21 cellular contexts compared by ENCODE assay signal in the genomic region with DNA sequence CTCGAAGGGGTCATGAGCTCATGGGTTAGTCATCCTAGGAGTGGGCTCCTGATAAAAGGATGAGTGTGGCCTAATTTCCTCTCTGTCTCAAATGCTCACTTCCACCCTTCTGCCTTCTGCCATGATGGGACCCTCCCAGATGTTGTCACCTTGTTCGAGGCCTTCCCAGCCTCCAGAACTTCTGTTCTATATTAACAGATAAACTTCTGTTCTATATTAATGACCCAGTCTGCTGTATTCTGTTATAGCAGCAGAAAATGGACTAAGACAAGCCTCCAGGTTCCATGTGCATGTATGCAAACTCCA.
A peak's percentile ranks its signal among the peaks of the same experiment; 100 is the strongest.
DNase-seq lines count a peak whose midpoint lies in the region; ATAC-seq, FAIRE-seq and TF ChIP-seq lines count a peak whose summit lies in the region.
"Had no signal": no experiment of that assay in that cellular context is flagged by ENCODE, and none has a peak within 500 bp of the region (broad histone marks: within the 10 kb centered on the region; RNA-seq: fewer than 3 reads in every experiment).

No MANE protein-coding gene starts in this region.

- no peak for ATAC-seq in GM21825 (IDR thresholded peaks at IDR 0.05; ENCODE audit: unreplicated experiment)
- ATAC-seq: A549; CD8-positive, alpha-beta T cell had no signal

- no peaks in the 10 kb centered on the region for H4K20me1 ChIP-seq in BLaER1

- peaks cover 68% of the 10 kb centered on the region for H3K4me1 ChIP-seq in BLaER1
- no peaks in the 10 kb centered on the region for H3K4me1 ChIP-seq in HEK293 (ENCODE audit: control insufficient read depth, insufficient read depth, low read length)
- H3K4me1 ChIP-seq in kidney (ENCODE audit: control insufficient read depth in 1 of 2, insufficient read depth in 1 of 2, low read depth in 1 of 2, low read length in 2 of 2) = no peaks in the 10 kb centered on the region
- H3K4me1 ChIP-seq in spleen = no peaks in the 10 kb centered on the region
- H3K4me1 ChIP-seq: A549, Caco-2 had no signal

- POLR2A ChIA-PET in HEK293 (lab: Yijun Ruan, JAX) = no interaction called here

- intact Hi-C loops in kidney (cut with DNase I) (no loop called here), spleen (cut with DNase I; ENCODE audit: low total_unique reads) (no loop called here)

- DNase-seq in kidney (peak; percentile 2), spleen (peak; percentile 7), iPS-NIHi11 (ENCODE audit: low spot score) (no peak), DMS 273 (lab: John Stamatoyannopoulos, UW; ENCODE audit: unreplicated experiment) (no peak)
- DNase-seq in activated CD4-positive, alpha-beta T cell treated with anti-CD3 and anti-CD28 coated beads for 4 hours = no peak
- DNase-seq: AML-193; Caco-2; Calu3; CD4-positive, alpha-beta T cell; CD8-positive, alpha-beta T cell; GF-D8 had no signal

- CTCF ChIA-PET in HEK293 (lab: Yijun Ruan, JAX) = no interaction called here

- no peak for TF ChIP-seq POLR2A in spleen (IDR thresholded peaks at IDR 0.05)

- TF ChIP-seq CTCF in HEK293 (tag by site-specific recombination; IDR thresholded peaks at IDR 0.05) (no peak), kidney (IDR thresholded peaks at IDR 0.05; ENCODE audit: borderline replicate concordance, extremely low read depth, insufficient read depth) (no peak), spleen (IDR thresholded peaks at IDR 0.05 in 8 of 11, conservative IDR thresholded peaks at IDR 0.05 in 3 of 11) (no peak)

- H3K27me3 ChIP-seq in BLaER1 = no peaks in the 10 kb centered on the region
- H3K27me3 ChIP-seq in spleen (replicated peaks in 1 of 7) = peaks cover 0 to 10% (median 0%) of the 10 kb centered on the region in 7 donors

- no peaks in the 10 kb centered on the region for H3K36me3 ChIP-seq in BLaER1
- no peaks in the 10 kb centered on the region for H3K36me3 ChIP-seq in HEK293 (ENCODE audit: control insufficient read depth in 2 of 2, insufficient read depth in 1 of 2, low read length in 2 of 2)
- no peaks in the 10 kb centered on the region for H3K36me3 ChIP-seq in kidney (ENCODE audit: control insufficient read depth in 1 of 2, insufficient read depth in 2 of 2, low read length in 2 of 2)
- H3K36me3 ChIP-seq in spleen = no peaks in the 10 kb centered on the region

- H3K9me3 ChIP-seq in BLaER1 = no peaks in the 10 kb centered on the region
- no peaks in the 10 kb centered on the region for H3K9me3 ChIP-seq in HEK293 (ENCODE audit: control insufficient read depth, insufficient read depth, low read depth, low read length)
- H3K9me3 ChIP-seq in kidney (ENCODE audit: control insufficient read depth in 1 of 2, low read length in 2 of 2) = no peaks in the 10 kb centered on the region
- no peaks in the 10 kb centered on the region for H3K9me3 ChIP-seq in spleen
- H3K9me3 ChIP-seq: A549, Caco-2 had no signal

- WGBS in spleen, 5 donors = 57 to 83% (median 74%) methylated on average over 2 of the region's 2 CpGs

- H3K4me3 ChIP-seq in BLaER1 (no peak overlapping the region), HEK293 (ENCODE audit: low read depth, low read length) (no peak overlapping the region), kidney (ENCODE audit: low read length in 2 of 2) (no peak overlapping the region), spleen (no peak overlapping the region)
- H3K4me3 ChIP-seq: A549 had no signal

- no peak for FAIRE-seq in kidney (lab: Jason Lieb, UNC)
- FAIRE-seq: A549, D721Med, G401.6, GM12891, GM19239 had no signal

- peak overlapping the region; percentile 77 for H3K4me2 ChIP-seq in BLaER1
- H3K4me2 ChIP-seq: A549 had no signal

- H3K9ac ChIP-seq in BLaER1 = no peak overlapping the region
- H3K9ac ChIP-seq in kidney (ENCODE audit: low read length in 2 of 2) = no peak overlapping the region

- no peak overlapping the region for H3K27ac ChIP-seq in BLaER1
- no peak overlapping the region for H3K27ac ChIP-seq in HEK293 (ENCODE audit: extremely low read depth, low read depth, low read length)
- no peak overlapping the region for H3K27ac ChIP-seq in kidney (ENCODE audit: low read depth in 2 of 2, low read length in 2 of 2)
- H3K27ac ChIP-seq in spleen = no peak overlapping the region
- H3K27ac ChIP-seq: 22Rv1, A549, C4-2B had no signal

TF ChIP-seq in HEK293, 187 proteins besides CTCF, POLR2A, EP300 and RAD21:
- TF ChIP-seq ZNF777 (tag by site-specific recombination; IDR thresholded peaks at IDR 0.05; ENCODE audit: borderline replicate concordance) (no peak), ZNF394 (tag by site-specific recombination; IDR thresholded peaks at IDR 0.05; ENCODE audit: borderline replicate concordance) (0 out of 2 replicates have a peak, but pooled peaks have one; percentile 30), MZF1 (tag by site-specific recombination; IDR thresholded peaks at IDR 0.05; ENCODE audit: borderline replicate concordance) (no peak), ZBTB6 (tag by site-specific recombination; IDR thresholded peaks at IDR 0.05) (no peak), ZNF266 (tag by site-specific recombination; IDR thresholded peaks at IDR 0.05; ENCODE audit: low read depth) (no peak), ZNF214 (tag by site-specific recombination; IDR thresholded peaks at IDR 0.05; ENCODE audit: borderline replicate concordance) (no peak), REPIN1 (tag by site-specific recombination; IDR thresholded peaks at IDR 0.05; ENCODE audit: low read depth) (no peak), ZNF629 (tag by site-specific recombination; IDR thresholded peaks at IDR 0.05) (0 out of 2 replicates have a peak, but pooled peaks have one; percentile 5), PRDM1 (tag by site-specific recombination; IDR thresholded peaks at IDR 0.05) (no peak), ZNF354C (tag by site-specific recombination; IDR thresholded peaks at IDR 0.05; ENCODE audit: borderline replicate concordance, low read depth) (no peak), ZNF341 (tag by site-specific recombination; IDR thresholded peaks at IDR 0.05; ENCODE audit: low read depth) (no peak), ZNF660 (tag by site-specific recombination; IDR thresholded peaks at IDR 0.05) (no peak), BCL11B (tag by site-specific recombination; IDR thresholded peaks at IDR 0.05; ENCODE audit: low read depth) (no peak), ZNF175 (tag by site-specific recombination; IDR thresholded peaks at IDR 0.05) (no peak), ZNF558 (tag by site-specific recombination; IDR thresholded peaks at IDR 0.05) (no peak), ZBTB20 (tag by site-specific recombination; IDR thresholded peaks at IDR 0.05) (no peak), ZNF311 (tag by site-specific recombination; IDR thresholded peaks at IDR 0.05; ENCODE audit: borderline replicate concordance) (no peak), ZNF433 (tag by site-specific recombination; IDR thresholded peaks at IDR 0.05; ENCODE audit: low read depth) (no peak), ZNF623 (tag by site-specific recombination; IDR thresholded peaks at IDR 0.05) (0 out of 2 replicates have a peak, but pooled peaks have one; percentile 1), ZNF670 (tag by site-specific recombination; IDR thresholded peaks at IDR 0.05; ENCODE audit: low read depth) (no peak), ZNF211 (tag by site-specific recombination; IDR thresholded peaks at IDR 0.05; ENCODE audit: low read depth) (no peak), ZNF16 (tag by site-specific recombination; IDR thresholded peaks at IDR 0.05; ENCODE audit: low read depth) (no peak), ZNF366 (tag by site-specific recombination; conservative IDR thresholded peaks at IDR 0.05) (peak; percentile 96), KLF16 (tag by site-specific recombination; IDR thresholded peaks at IDR 0.05) (no peak)
- TF ChIP-seq, protein P1, sequence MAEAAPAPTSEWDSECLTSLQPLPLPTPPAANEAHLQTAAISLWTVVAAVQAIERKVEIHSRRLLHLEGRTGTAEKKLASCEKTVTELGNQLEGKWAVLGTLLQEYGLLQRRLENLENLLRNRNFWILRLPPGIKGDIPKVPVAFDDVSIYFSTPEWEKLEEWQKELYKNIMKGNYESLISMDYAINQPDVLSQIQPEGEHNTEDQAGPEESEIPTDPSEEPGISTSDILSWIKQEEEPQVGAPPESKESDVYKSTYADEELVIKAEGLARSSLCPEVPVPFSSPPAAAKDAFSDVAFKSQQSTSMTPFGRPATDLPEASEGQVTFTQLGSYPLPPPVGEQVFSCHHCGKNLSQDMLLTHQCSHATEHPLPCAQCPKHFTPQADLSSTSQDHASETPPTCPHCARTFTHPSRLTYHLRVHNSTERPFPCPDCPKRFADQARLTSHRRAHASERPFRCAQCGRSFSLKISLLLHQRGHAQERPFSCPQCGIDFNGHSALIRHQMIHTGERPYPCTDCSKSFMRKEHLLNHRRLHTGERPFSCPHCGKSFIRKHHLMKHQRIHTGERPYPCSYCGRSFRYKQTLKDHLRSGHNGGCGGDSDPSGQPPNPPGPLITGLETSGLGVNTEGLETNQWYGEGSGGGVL (tag by site-specific recombination; IDR thresholded peaks at IDR 0.05) = 0 out of 2 replicates have a peak, but pooled peaks have one; percentile 21
- TF ChIP-seq, protein P2, sequence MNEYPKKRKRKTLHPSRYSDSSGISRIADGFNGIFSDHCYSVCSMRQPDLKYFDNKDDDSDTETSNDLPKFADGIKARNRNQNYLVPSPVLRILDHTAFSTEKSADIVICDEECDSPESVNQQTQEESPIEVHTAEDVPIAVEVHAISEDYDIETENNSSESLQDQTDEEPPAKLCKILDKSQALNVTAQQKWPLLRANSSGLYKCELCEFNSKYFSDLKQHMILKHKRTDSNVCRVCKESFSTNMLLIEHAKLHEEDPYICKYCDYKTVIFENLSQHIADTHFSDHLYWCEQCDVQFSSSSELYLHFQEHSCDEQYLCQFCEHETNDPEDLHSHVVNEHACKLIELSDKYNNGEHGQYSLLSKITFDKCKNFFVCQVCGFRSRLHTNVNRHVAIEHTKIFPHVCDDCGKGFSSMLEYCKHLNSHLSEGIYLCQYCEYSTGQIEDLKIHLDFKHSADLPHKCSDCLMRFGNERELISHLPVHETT (tag by site-specific recombination; IDR thresholded peaks at IDR 0.05) = no peak

Comparison
In these comparisons a context has a peak if more than half of its experiments do, and no peak if none do; other contexts are left out.
1. DNase-seq: peak in kidney (single experiment) and spleen (single experiment); none in iPS-NIHi11 (single experiment), activated CD4-positive, alpha-beta T cell treated with anti-CD3 and anti-CD28 coated beads for 4 hours (0 of 2) and DMS 273 (single experiment).